ENCODE assay signal across 1 cellular context in genomic region chr13:113635048-113635420, GRCh38.
TF ChIP-seq lines count a peak whose summit lies in the region.

No MANE protein-coding gene starts in this region.

TF ChIP-seq in HepG2, 621 proteins besides CTCF, POLR2A, EP300 and RAD21:
- TF ChIP-seq ZFP36 (IDR thresholded peaks at IDR 0.05; ENCODE audit: borderline replicate concordance, low read depth, low read length, partially characterized antibody) (no peak), ZSCAN21 (CRISPR knock-in tag; IDR thresholded peaks at IDR 0.05; ENCODE audit: borderline replicate concordance) (no peak), FOXC1 (CRISPR knock-in tag; IDR thresholded peaks at IDR 0.05; ENCODE audit: borderline replicate concordance) (no peak), ZNF382 (CRISPR knock-in tag; IDR thresholded peaks at IDR 0.05; ENCODE audit: borderline replicate concordance) (no peak), ZNF629 (CRISPR knock-in tag; conservative IDR thresholded peaks at IDR 0.05) (no peak), ZMAT5 (CRISPR knock-in tag; IDR thresholded peaks at IDR 0.05; ENCODE audit: borderline replicate concordance, low read depth) (no peak), BRD4 (CRISPR knock-in tag; IDR thresholded peaks at IDR 0.05) (no peak), SAFB2 (CRISPR knock-in tag; IDR thresholded peaks at IDR 0.05; ENCODE audit: borderline replicate concordance, low read depth) (no peak), HOXD1 (CRISPR knock-in tag; IDR thresholded peaks at IDR 0.05) (no peak), ZNF580 (CRISPR knock-in tag; IDR thresholded peaks at IDR 0.05; ENCODE audit: borderline replicate concordance, low read depth) (no peak)
- TF ChIP-seq, protein P1, sequence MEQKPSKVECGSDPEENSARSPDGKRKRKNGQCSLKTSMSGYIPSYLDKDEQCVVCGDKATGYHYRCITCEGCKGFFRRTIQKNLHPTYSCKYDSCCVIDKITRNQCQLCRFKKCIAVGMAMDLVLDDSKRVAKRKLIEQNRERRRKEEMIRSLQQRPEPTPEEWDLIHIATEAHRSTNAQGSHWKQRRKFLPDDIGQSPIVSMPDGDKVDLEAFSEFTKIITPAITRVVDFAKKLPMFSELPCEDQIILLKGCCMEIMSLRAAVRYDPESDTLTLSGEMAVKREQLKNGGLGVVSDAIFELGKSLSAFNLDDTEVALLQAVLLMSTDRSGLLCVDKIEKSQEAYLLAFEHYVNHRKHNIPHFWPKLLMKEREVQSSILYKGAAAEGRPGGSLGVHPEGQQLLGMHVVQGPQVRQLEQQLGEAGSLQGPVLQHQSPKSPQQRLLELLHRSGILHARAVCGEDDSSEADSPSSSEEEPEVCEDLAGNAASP (CRISPR knock-in tag; IDR thresholded peaks at IDR 0.05; ENCODE audit: borderline replicate concordance) = no peak
